8 cellular contexts compared by ENCODE assay signal in the genomic region with DNA sequence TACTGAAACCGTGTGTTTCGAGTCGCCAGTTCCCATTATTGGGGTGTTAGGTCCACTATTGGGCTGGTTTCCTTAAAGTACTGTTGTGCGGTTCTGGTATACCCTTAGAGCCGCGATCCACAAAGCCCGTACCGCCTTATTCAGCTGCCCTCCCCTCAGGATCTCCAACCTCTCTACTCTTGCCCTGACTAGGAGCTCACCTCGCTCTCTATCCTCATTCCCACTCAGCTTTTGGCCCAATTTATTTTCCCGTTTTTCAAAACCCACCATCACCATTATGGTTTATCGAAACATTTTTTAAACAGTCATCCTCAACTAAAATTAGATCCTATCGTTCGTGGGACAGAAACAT. TPM values are rescaled to one million over a fixed set of nuclear protein-coding genes. Genes with fewer than 3 reads are reported as not detected.
DNase-seq lines count a peak whose midpoint lies in the region; ATAC-seq and TF ChIP-seq lines count a peak whose summit lies in the region.

No MANE protein-coding gene starts in this region.

- no peak for TF ChIP-seq CTCF in right lobe of liver (IDR thresholded peaks at IDR 0.05)

- H3K36me3 ChIP-seq in right lobe of liver (no peaks in the 10 kb centered on the region), urinary bladder (ENCODE audit: insufficient read depth) (no peaks in the 10 kb centered on the region)

- WGBS in right lobe of liver (ENCODE audit: insufficient coverage, low coverage, low lambda C conversion rate, missing lambda C conversion rate): 0% methylated on average over 8 of the region's 13 CpGs
- under 1% methylated on average over 13 of the region's 13 CpGs for WGBS in urinary bladder

- no peaks in the 10 kb centered on the region for H3K27me3 ChIP-seq in right lobe of liver

- TF ChIP-seq POLR2A in right lobe of liver (IDR thresholded peaks at IDR 0.05): no peak

- ATAC-seq in right lobe of liver: peak; percentile 2 to 29 (median 15)
- no peak for ATAC-seq in HG03469 (IDR thresholded peaks at IDR 0.05; ENCODE audit: unreplicated experiment)
- no peak for ATAC-seq in HG02938 (IDR thresholded peaks at IDR 0.05; ENCODE audit: unreplicated experiment)

- H3K4me1 ChIP-seq in right lobe of liver: peaks cover 0 to 15% (median 5%) of the 10 kb centered on the region in 4 donors
- H3K4me1 ChIP-seq in urinary bladder (ENCODE audit: insufficient read depth): no peaks in the 10 kb centered on the region

- H3K9me3 ChIP-seq in right lobe of liver: no peaks in the 10 kb centered on the region

- DNase-seq in NCI-H82 (lab: John Stamatoyannopoulos, UW): peak; percentile 48
- no peak for DNase-seq in NCI-H82 treated with DMSO at 0.1 percent for 48 hours (lab: John Stamatoyannopoulos, UW; ENCODE audit: unreplicated experiment)
- DNase-seq in caudate nucleus (lab: John Stamatoyannopoulos, UW): peak in 1 of 61 donors; percentile 46
- no peak for DNase-seq in right lobe of liver
- no peak for DNase-seq in NCI-H524 (lab: John Stamatoyannopoulos, UW)

- H3K4me3 ChIP-seq in right lobe of liver (peak overlapping the region; percentile 70 to 73 (median 73)), urinary bladder (ENCODE audit: low read depth, low read length) (peak overlapping the region; percentile 60)

- intact Hi-C loops in right lobe of liver (cut with DNase I): no loop called here

- H3K27ac ChIP-seq in caudate nucleus (ENCODE audit: low read depth, low read length): peak overlapping the region; percentile 83
- peak overlapping the region; percentile 81 to 86 (median 83) for H3K27ac ChIP-seq in right lobe of liver
- peak overlapping the region; percentile 84 for H3K27ac ChIP-seq in urinary bladder (ENCODE audit: low read depth)

RNA-seq across cellular contexts. Expression of gene ETV1, which starts 0.5 kb away (rescaled TPM):
- total RNA-seq in right lobe of liver: 1 to 10 TPM; 3.3 to 8.2 (median 5.6) TPM
- total RNA-seq in urinary bladder: 34.1 TPM
- 3.5 TPM for polyA plus RNA-seq in urinary bladder

Comparison
In these comparisons a context has a peak if more than half of its experiments do, and no peak if none do; other contexts are left out.
1. ATAC-seq: peak in right lobe of liver (4 of 4); none in HG03469 (single experiment) and HG02938 (single experiment).
2. Peak in every context shown above with its lines, with median percentiles within 50 percentile points of each other: H3K27ac ChIP-seq.